ENCODE assay signal across 8 cellular contexts in the genomic region with DNA sequence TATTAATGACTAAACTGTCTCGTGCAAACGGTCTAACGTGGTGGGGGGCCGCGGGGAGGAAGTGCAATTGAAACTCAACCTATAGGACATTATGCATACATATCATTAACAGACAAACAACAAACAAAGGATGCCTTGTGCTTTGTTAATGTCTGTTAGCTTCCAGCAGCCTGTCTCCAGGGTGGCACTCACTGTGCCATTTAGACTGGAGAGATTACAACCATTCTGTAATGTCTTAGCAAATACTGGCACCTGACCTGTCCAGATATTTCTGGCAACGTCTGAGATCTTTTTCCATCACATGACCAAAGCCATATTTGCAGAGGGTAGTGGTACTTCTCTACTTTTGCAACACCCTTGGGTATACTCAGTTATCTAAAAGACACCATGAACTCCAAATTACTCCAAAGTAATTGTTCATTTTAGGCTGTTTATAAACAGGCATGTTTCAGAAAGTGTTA. TPM values are rescaled to one million over a fixed set of nuclear protein-coding genes. Genes with fewer than 3 reads are reported as not detected.
A peak's percentile ranks its signal among the peaks of the same experiment; 100 is the strongest.
DNase-seq lines count a peak whose midpoint lies in the region; ATAC-seq and TF ChIP-seq lines count a peak whose summit lies in the region.

No MANE protein-coding gene starts in this region.

- 50 to 57% methylated on average over 6 of the region's 6 CpGs for WGBS in GM23248 (ENCODE audit: low coverage in 1 of 2, low lambda C conversion rate in 2 of 2, missing lambda C conversion rate in 2 of 2), 2 experiments

- peak overlapping the region; percentile 75; the same call in 1 of the 2 replicates for H2AFZ ChIP-seq in GM23248
- H2AFZ ChIP-seq in OCI-LY1 (ENCODE audit: low read length): no peak overlapping the region

- H4K20me1 ChIP-seq in GM23248 (ENCODE audit: insufficient read depth): no peaks in the 10 kb centered on the region
- H4K20me1 ChIP-seq in OCI-LY1 (ENCODE audit: insufficient read depth, low read length): no peaks in the 10 kb centered on the region

- ATAC-seq in GM21529 (IDR thresholded peaks at IDR 0.05; ENCODE audit: unreplicated experiment) (no peak), GM21367 (IDR thresholded peaks at IDR 0.05; ENCODE audit: unreplicated experiment) (no peak), HG03354 (IDR thresholded peaks at IDR 0.05; ENCODE audit: poor library complexity, severe bottlenecking, unreplicated experiment) (no peak)

- in situ Hi-C loops in GM23248 (cut with MboI): loop anchor here (10.0 kb wide), 1 partner anchor 542 kb away; no protein-coding TSS in a partner anchor

- H3K79me2 ChIP-seq in GM23248 (ENCODE audit: insufficient read depth): no peaks in the 10 kb centered on the region
- no peaks in the 10 kb centered on the region for H3K79me2 ChIP-seq in OCI-LY1 (ENCODE audit: insufficient read depth, low read length)

- TF ChIP-seq CTCF in OCI-LY1 (IDR thresholded peaks at IDR 0.05; ENCODE audit: low read length): no peak

- H3K36me3 ChIP-seq in GM23248 (ENCODE audit: low read depth) (no peaks in the 10 kb centered on the region), OCI-LY1 (ENCODE audit: insufficient read depth, low read length) (no peaks in the 10 kb centered on the region)

- H3K9me3 ChIP-seq in GM23248 (ENCODE audit: low read depth): no peaks in the 10 kb centered on the region
- H3K9me3 ChIP-seq in OCI-LY1 (ENCODE audit: low read length): no peaks in the 10 kb centered on the region

- peak overlapping the region; percentile 80 for H3K9ac ChIP-seq in GM23248
- H3K9ac ChIP-seq in OCI-LY1 (ENCODE audit: low read length): no peak overlapping the region

- peak overlapping the region; percentile 75; the same call in 1 of the 2 replicates for H3K27ac ChIP-seq in GM23248
- H3K27ac ChIP-seq in OCI-LY1 (ENCODE audit: low read depth, low read length, poor library complexity, severe bottlenecking): no peak overlapping the region

- peak; percentile 11 for DNase-seq in GM23248
- DNase-seq in foreskin melanocyte: peak; percentile 60
- peak; percentile 28 for DNase-seq in retina
- DNase-seq in dermis blood vessel endothelial cell: no peak

- H3F3A ChIP-seq in GM23248 (ENCODE audit: insufficient read depth) (peaks cover 18% of the 10 kb centered on the region), OCI-LY1 (ENCODE audit: insufficient read depth, low read length) (no peaks in the 10 kb centered on the region)

- H3K27me3 ChIP-seq in GM23248 (replicated peaks; ENCODE audit: insufficient read depth) (no peaks in the 10 kb centered on the region), OCI-LY1 (ENCODE audit: insufficient read depth, low read length) (no peaks in the 10 kb centered on the region; the same call in 1 of the 2 replicates)

- H3K9me2 ChIP-seq in GM23248 (ENCODE audit: insufficient read depth) (no peaks in the 10 kb centered on the region), OCI-LY1 (ENCODE audit: low read depth, low read length) (no peaks in the 10 kb centered on the region)

- H3K4me2 ChIP-seq in GM23248 (ENCODE audit: unreplicated experiment) (peak overlapping the region; percentile 79), OCI-LY1 (ENCODE audit: low read length) (peak overlapping the region; percentile 71)

- H3K4me3 ChIP-seq in GM23248: peak overlapping the region; percentile 67
- peak overlapping the region; percentile 59 for H3K4me3 ChIP-seq in OCI-LY1 (ENCODE audit: low read depth, low read length, poor library complexity, severe bottlenecking)

- H3K4me1 ChIP-seq in GM23248 (ENCODE audit: insufficient read depth) (peaks cover 11% of the 10 kb centered on the region; the same call in 1 of the 2 replicates), OCI-LY1 (ENCODE audit: insufficient read depth, low read length, severe bottlenecking) (peaks cover 18% of the 10 kb centered on the region)

RNA-seq across cellular contexts. Expression of a gene that starts 11.6 kb away (rescaled TPM):
- 0.76 and 1.6 TPM in 2 replicates for total RNA-seq in GM23248 (2014; rRNA removed; shearing (Covaris generic))
- polyA plus RNA-seq in GM23248 (2016; fragmentation: Nextera tagmentation; extraction: Ambion mirVana): 1.3 and 1.7 TPM in 2 replicates
- 0.14 and 0.85 TPM in 2 replicates for total RNA-seq in dermis blood vessel endothelial cell
